Comparison of ENCODE assay signal across 8 cellular contexts in genomic region chr11:112219476-112220232, GRCh38. TPM values are rescaled to one million over a fixed set of nuclear protein-coding genes. Genes with fewer than 3 reads are reported as not detected.
DNase-seq lines count a peak whose midpoint lies in the region; ATAC-seq, FAIRE-seq and TF ChIP-seq lines count a peak whose summit lies in the region.

No MANE protein-coding gene starts in this region.

- H3K27me3 ChIP-seq in AG04450 (ENCODE audit: control insufficient read depth, insufficient read depth, low read length), result no peaks in the 10 kb centered on the region
- no peaks in the 10 kb centered on the region for H3K27me3 ChIP-seq in left ventricle myocardium inferior (ENCODE audit: low read depth)

- no peak overlapping the region for H3K4me3 ChIP-seq in AG04450 (ENCODE audit: low read depth, low read length)
- H3K4me3 ChIP-seq in left ventricle myocardium inferior, result no peak overlapping the region

- H3K4me1 ChIP-seq in left ventricle myocardium inferior, result no peaks in the 10 kb centered on the region

- no peak overlapping the region for H3K27ac ChIP-seq in AG04450 (ENCODE audit: low read depth, low read length)
- no peak overlapping the region for H3K27ac ChIP-seq in left ventricle myocardium inferior (replicated peaks)

- CTCF ChIA-PET in AG04450 (lab: Charles Lee), result interaction anchor here (0.6 to 15.0 kb wide), 33 partner anchors 8 to 1070 kb away, joined by 3 to 711 read pairs (median 4); partner anchors contain the start of genes ALG9, BCO2 and PLET1

- intact Hi-C loops in left ventricle myocardium inferior (cut with micrococcal nuclease), result loop anchor here (2.0 kb wide), 1 partner anchor 61 kb away; no protein-coding TSS in a partner anchor

- H3K9me3 ChIP-seq in AG04450 (ENCODE audit: control insufficient read depth, insufficient read depth, low read length), result no peaks in the 10 kb centered on the region
- no peaks in the 10 kb centered on the region for H3K9me3 ChIP-seq in left ventricle myocardium inferior (replicated peaks)

- POLR2A ChIA-PET in AG04450 (lab: Yijun Ruan, JAX), result interaction anchor here (0.8 to 1.0 kb wide), 2 partner anchors 61 to 1225 kb away, joined by 3 to 10 read pairs; no protein-coding TSS in a partner anchor

- peaks cover 42% of the 10 kb centered on the region for H3K36me3 ChIP-seq in left ventricle myocardium inferior

- no peak for TF ChIP-seq POLR2A in GM12892 (IDR thresholded peaks at IDR 0.05; ENCODE audit: low read depth, low read length)

- peak; percentile 75 for TF ChIP-seq CTCF in AG04450 (IDR thresholded peaks at IDR 0.05; ENCODE audit: low read depth, low read length)
- TF ChIP-seq CTCF in left ventricle myocardium inferior (IDR thresholded peaks at IDR 0.05; ENCODE audit: borderline replicate concordance), result peak; percentile 82

- peak; percentile 96 for ATAC-seq in HG02623 (IDR thresholded peaks at IDR 0.05; ENCODE audit: unreplicated experiment)

- DNase-seq in AG04450 (ENCODE audit: low read depth, low spot score) (peak; percentile 52), GM12892 (ENCODE audit: insufficient read length) (peak; percentile 33), NAMALWA (ENCODE audit: low spot score) (peak; percentile 88), SHP77 treated with DMSO at 0.1 percent for 48 hours (lab: John Stamatoyannopoulos, UW) (peak; percentile 39), amygdala (lab: John Stamatoyannopoulos, UW) (peak in 35 of 56 donors; percentile 1 to 80 (median 22)), left ventricle myocardium inferior (no peak), retina (peak; percentile 67)

- FAIRE-seq in GM12892 (lab: Jason Lieb, UNC), result peak; percentile 92

RNA-seq across cellular contexts. Expression of gene PTS, which starts 6.6 kb away (rescaled TPM):
- polyA plus RNA-seq in AG04450 (2011; rRNA removed), result 40.5 and 55.9 TPM in 2 replicates
- polyA minus RNA-seq in AG04450 (2011; rRNA and poly(A)+ RNA removed), result 17.3 and 20.6 TPM in 2 replicates
- 14.1 TPM for polyA plus RNA-seq in GM12892 (2012; ENCODE audit: missing spikeins)
- total RNA-seq in left ventricle myocardium inferior, result 27.0 TPM

RNA-seq across cellular contexts. Expression of gene PLET1, which starts 41.0 kb away (rescaled TPM):
- polyA plus RNA-seq in AG04450 (2011; rRNA removed), result not detected in 2 replicates
- not detected in 2 replicates for polyA minus RNA-seq in AG04450 (2011; rRNA and poly(A)+ RNA removed)
- polyA plus RNA-seq in GM12892 (2012; ENCODE audit: missing spikeins), result not detected
- not detected for total RNA-seq in left ventricle myocardium inferior

RNA-seq across cellular contexts. Expression of gene BCO2, which starts 44.3 kb away (rescaled TPM):
- polyA plus RNA-seq in AG04450 (2011; rRNA removed), result 0.94 and 1.3 TPM in 2 replicates
- 0.64 and 1.9 TPM in 2 replicates for polyA minus RNA-seq in AG04450 (2011; rRNA and poly(A)+ RNA removed)
- 0.98 TPM for polyA plus RNA-seq in GM12892 (2012; ENCODE audit: missing spikeins)
- 169 TPM for total RNA-seq in left ventricle myocardium inferior

RNA-seq across cellular contexts. Expression of gene TEX12, which starts 52.5 kb away (rescaled TPM):
- polyA plus RNA-seq in AG04450 (2011; rRNA removed), result 0.19 TPM in 1 of 2 replicates, not detected in the other
- not detected in 2 replicates for polyA minus RNA-seq in AG04450 (2011; rRNA and poly(A)+ RNA removed)
- 0.64 TPM for polyA plus RNA-seq in GM12892 (2012; ENCODE audit: missing spikeins)
- 0.22 TPM for total RNA-seq in left ventricle myocardium inferior

RNA-seq across cellular contexts. Expression of gene IL18, which starts 55.8 kb away (rescaled TPM):
- polyA plus RNA-seq in AG04450 (2011; rRNA removed), result 0.12 and 0.46 TPM in 2 replicates
- 0.26 TPM in 1 of 2 replicates, not detected in the other for polyA minus RNA-seq in AG04450 (2011; rRNA and poly(A)+ RNA removed)
- polyA plus RNA-seq in GM12892 (2012; ENCODE audit: missing spikeins), result 1.2 TPM
- total RNA-seq in left ventricle myocardium inferior, result 1.6 TPM
